In genomic region chrX:1659664-1660461, GRCh38 we compare ENCODE assay signal across 21 cellular contexts. TPM values are rescaled to one million over a fixed set of nuclear protein-coding genes. Genes with fewer than 3 reads are reported as not detected.
DNase-seq lines count a peak whose midpoint lies in the region; ATAC-seq, FAIRE-seq and TF ChIP-seq lines count a peak whose summit lies in the region.
"Had no signal": no experiment of that assay in that cellular context is flagged by ENCODE, and none has a peak within 500 bp of the region (broad histone marks: within the 10 kb centered on the region; RNA-seq: fewer than 3 reads in every experiment).

No MANE protein-coding gene starts in this region.

- peak overlapping the region; percentile 10 for H3K27ac Mint-ChIP-seq in activated CD4-positive, alpha-beta T cell treated with anti-CD3 and anti-CD28 coated beads, Interleukin-2, amount 10 ng/mL, durations not matched to agents 7 days and 5 days
- peak overlapping the region; percentile 6 to 46 (median 34) for H3K27ac Mint-ChIP-seq in IgD-negative memory B cell

- peaks cover 24% of the 10 kb centered on the region for H3K79me2 ChIP-seq in GM12878 (ENCODE audit: control insufficient read depth, insufficient read depth, low read length)

- peak overlapping the region; percentile 92 for H3K4me3 Mint-ChIP-seq in activated CD4-positive, alpha-beta T cell treated with anti-CD3 and anti-CD28 coated beads, Interleukin-2, amount 10 ng/mL, durations not matched to agents 7 days and 5 days
- H3K4me3 Mint-ChIP-seq in IgD-negative memory B cell, result peak overlapping the region in 1 of 4 donors; percentile 22

- CTCF ChIA-PET in activated CD4-positive, alpha-beta T cell treated with anti-CD3 and anti-CD28 coated beads, Interleukin-2, amount 10 ng/mL, durations not matched to agents 7 days and 5 days (lab: Charles Lee), result no interaction called here
- CTCF ChIA-PET in GM12878 (lab: Yijun Ruan, JAX), result no interaction called here

- H4K91ac ChIP-seq in neuronal stem cell (ENCODE audit: low read depth, low read length, poor library complexity), result no peak overlapping the region

- H3K4me3 ChIP-seq in GM12878, result peak overlapping the region; percentile 48
- no peak overlapping the region for H3K4me3 ChIP-seq in neuronal stem cell (ENCODE audit: low read length in 2 of 2)
- H3K4me3 ChIP-seq: A549, cardiac muscle cell, ovary, thyroid gland had no signal

- SMC1A ChIA-PET in GM12878 (lab: Charles Lee; ENCODE audit: uncharacterized antibody, unreplicated experiment), result no interaction called here

- no peak for TF ChIP-seq CTCF in GM12878 (IDR thresholded peaks at IDR 0.05 in 2 of 3, conservative IDR thresholded peaks at IDR 0.05 in 1 of 3; ENCODE audit: control insufficient read depth in 2 of 3, extremely low read depth in 1 of 3, insufficient read depth in 1 of 3, low read depth in 3 of 3, low read length in 3 of 3)

- peak overlapping the region; percentile 32 for H2BK15ac ChIP-seq in neuronal stem cell (ENCODE audit: low read length)

- no peaks in the 10 kb centered on the region for H3K27me3 Mint-ChIP-seq in activated CD4-positive, alpha-beta T cell treated with anti-CD3 and anti-CD28 coated beads, Interleukin-2, amount 10 ng/mL, durations not matched to agents 7 days and 5 days
- no peaks in the 10 kb centered on the region for H3K27me3 Mint-ChIP-seq in IgD-negative memory B cell
- H3K27me3 Mint-ChIP-seq: activated naive CD4-positive, alpha-beta T cell treated with anti-CD3 and anti-CD28 coated beads, Interleukin-2, amount 50 U/mL, for 24 hours had no signal

- H3K27ac ChIP-seq in GM12878 (ENCODE audit: control insufficient read depth, insufficient read depth), result no peak overlapping the region
- no peak overlapping the region for H3K27ac ChIP-seq in neuronal stem cell (replicated peaks; ENCODE audit: low read length)
- H3K27ac ChIP-seq: A549, cardiac muscle cell, ovary, RWPE1, thyroid gland had no signal

- 89% methylated on average over 34 of the region's 34 CpGs for WGBS in GM12878 (ENCODE audit: insufficient coverage, insufficient replicate concordance, low lambda C conversion rate, missing lambda C conversion rate)
- no CpG with 5 or more reads among the region's 34 CpGs for WGBS in neuronal stem cell (ENCODE audit: extremely low coverage in 2 of 2, insufficient read length in 2 of 2, insufficient replicate concordance in 1 of 2), 2 donors

- H3K4ac ChIP-seq in neuronal stem cell (ENCODE audit: low read length), result no peak overlapping the region

- no peak overlapping the region for H2AFZ ChIP-seq in GM12878 (ENCODE audit: control insufficient read depth, low read depth, low read length)
- H2AFZ ChIP-seq in neuronal stem cell (ENCODE audit: low read length), result no peak overlapping the region

- H3K36me3 ChIP-seq in GM12878 (ENCODE audit: control insufficient read depth in 2 of 2, insufficient read depth in 2 of 2, low read length in 1 of 2) (no peaks in the 10 kb centered on the region; a peak in 1 of 4 replicates), neuronal stem cell (replicated peaks in 1 of 2; ENCODE audit: control insufficient read depth in 2 of 2, insufficient read depth in 2 of 2, low read length in 2 of 2) (no peaks in the 10 kb centered on the region)
- H3K36me3 ChIP-seq: cardiac muscle cell, ovary, thyroid gland had no signal

- H2BK12ac ChIP-seq in neuronal stem cell (ENCODE audit: low read length), result peak overlapping the region; percentile 63

- H3K4me2 ChIP-seq in GM12878 (ENCODE audit: control insufficient read depth, insufficient read depth) (peak overlapping the region; percentile 53), neuronal stem cell (ENCODE audit: insufficient read depth, low read length, poor library complexity, severe bottlenecking) (no peak overlapping the region)
- H3K4me2 ChIP-seq: A549 had no signal

- H3K4me1 ChIP-seq in GM12878 (ENCODE audit: control insufficient read depth, insufficient read depth, low read length), result peaks cover 9% of the 10 kb centered on the region
- H3K4me1 ChIP-seq in neuronal stem cell (ENCODE audit: control insufficient read depth in 2 of 2, insufficient read depth in 1 of 2, low read depth in 1 of 2, low read length in 2 of 2), result peaks cover 6 to 8% of the 10 kb centered on the region in 2 donors
- H3K4me1 ChIP-seq: thyroid gland had no signal

- H2AK5ac ChIP-seq in neuronal stem cell (ENCODE audit: low read depth, low read length), result peak overlapping the region; percentile 59

- H3K9ac ChIP-seq in GM12878 (ENCODE audit: control insufficient read depth, insufficient read depth, low read length), result no peak overlapping the region
- peak overlapping the region; percentile 64 for H3K9ac ChIP-seq in neuronal stem cell (ENCODE audit: low read depth, low read length, poor library complexity)

- TF ChIP-seq POLR2A in GM12878 (IDR thresholded peaks at IDR 0.05; ENCODE audit: low read depth, low read length), result no peak

- no peak for TF ChIP-seq RAD21 in GM12878 (IDR thresholded peaks at IDR 0.05; ENCODE audit: insufficient read depth, low read depth, low read length)

- ATAC-seq in GM12878, result no peak
- ATAC-seq: A549, left cardiac atrium had no signal

- peaks cover 33% of the 10 kb centered on the region for H3K36me3 Mint-ChIP-seq in activated CD4-positive, alpha-beta T cell treated with anti-CD3 and anti-CD28 coated beads, Interleukin-2, amount 10 ng/mL, durations not matched to agents 7 days and 5 days (ENCODE audit: low read depth)
- peaks cover 2% of the 10 kb centered on the region for H3K36me3 Mint-ChIP-seq in IgD-negative memory B cell

- intact Hi-C loops in GM12878 (cut with micrococcal nuclease; ENCODE audit: unreplicated experiment), result loop anchor here (2.0 to 10.0 kb wide), 3 partner anchors 515 to 1035 kb away; partner anchors contain the start of gene CD99

- no peak overlapping the region for H2BK5ac ChIP-seq in neuronal stem cell (ENCODE audit: low read length)

- no peaks in the 10 kb centered on the region for H3K27me3 ChIP-seq in GM12878 (replicated peaks in 1 of 2; ENCODE audit: control insufficient read depth in 2 of 2, insufficient read depth in 2 of 2, low read length in 1 of 2)
- no peaks in the 10 kb centered on the region for H3K27me3 ChIP-seq in neuronal stem cell (ENCODE audit: control insufficient read depth in 3 of 3, insufficient read depth in 3 of 3, low read depth in 1 of 3, low read length in 3 of 3)
- H3K27me3 ChIP-seq: cardiac muscle cell, ovary, thyroid gland had no signal

- H4K20me1 ChIP-seq in GM12878 (ENCODE audit: control insufficient read depth, insufficient read depth), result no peaks in the 10 kb centered on the region

- BruUV-seq in GM12878 (replicated peaks; lab: Mats Ljungman, UMichigan), result no TSS peak

- H4K8ac ChIP-seq in neuronal stem cell (ENCODE audit: low read depth, low read length), result no peak overlapping the region

- peaks cover 1% of the 10 kb centered on the region for H3K79me1 ChIP-seq in neuronal stem cell (ENCODE audit: low read depth, low read length)

- H3K9me3 ChIP-seq in GM12878 (replicated peaks; ENCODE audit: control insufficient read depth, insufficient read depth, low read length), result no peaks in the 10 kb centered on the region; the same call in 2 of the 3 replicates
- peaks cover 0 to 2% of the 10 kb centered on the region in 2 donors for H3K9me3 ChIP-seq in neuronal stem cell (replicated peaks in 1 of 2; ENCODE audit: control insufficient read depth in 2 of 2, insufficient read depth in 1 of 2, low read depth in 1 of 2, low read length in 2 of 2)
- H3K9me3 ChIP-seq: A549, ovary, thyroid gland had no signal

- DNase-seq in activated CD4-positive, alpha-beta T cell treated with anti-CD3 and anti-CD28 coated beads, Interleukin-2, amount 10 ng/mL, durations not matched to agents 7 days and 5 days, result no peak
- DNase-seq in activated CD4-positive, alpha-beta T cell treated with anti-CD3 and anti-CD28 coated beads for 1 hour, result no peak
- DNase-seq in GM12878 (ENCODE audit: low read depth, low spot score) (no peak), neuronal stem cell (ENCODE audit: low spot score) (no peak), DMS 273 (lab: John Stamatoyannopoulos, UW; ENCODE audit: unreplicated experiment) (no peak), retina (no peak), COR-L47 (lab: John Stamatoyannopoulos, UW) (no peak)
- DNase-seq: hippocampal formation; left cardiac atrium; NCI-H1048; NCI-H774; ovary; stimulated activated CD4-positive, alpha-beta T cell treated with anti-CD3 and anti-CD28 coated beads, Interleukin-4, amount 100 ng/mL, for 24 hours; thyroid gland had no signal

- RAD21 ChIA-PET in GM12878 (lab: Charles Lee; ENCODE audit: unreplicated experiment), result no interaction called here

- POLR2A ChIA-PET in activated CD4-positive, alpha-beta T cell treated with anti-CD3 and anti-CD28 coated beads, Interleukin-2, amount 10 ng/mL, durations not matched to agents 7 days and 5 days (lab: Charles Lee), result no interaction called here
- POLR2A ChIA-PET in GM12878 (lab: Charles Lee), result no interaction called here

- no peak overlapping the region for H2BK120ac ChIP-seq in neuronal stem cell (ENCODE audit: low read depth, low read length)

- H3K23ac ChIP-seq in neuronal stem cell (ENCODE audit: low read depth, low read length, poor library complexity), result no peak overlapping the region

- H3K14ac ChIP-seq in neuronal stem cell (ENCODE audit: low read length), result no peak overlapping the region

- in situ Hi-C loops in GM12878 (cut with MboI), result loop anchor here (5.0 to 10.0 kb wide), 2 partner anchors 845 to 947 kb away; partner anchors contain the start of genes DHRSX and ZBED1

- FAIRE-seq in GM12878 (lab: Jason Lieb, UNC), result no peak
- FAIRE-seq: A549, G401.6, GM19239 had no signal

- H3K18ac ChIP-seq in neuronal stem cell (ENCODE audit: low read length), result peak overlapping the region; percentile 22

- peaks cover 50% of the 10 kb centered on the region for H3K4me1 Mint-ChIP-seq in activated CD4-positive, alpha-beta T cell treated with anti-CD3 and anti-CD28 coated beads, Interleukin-2, amount 10 ng/mL, durations not matched to agents 7 days and 5 days
- peaks cover 26 to 33% (median 27%) of the 10 kb centered on the region in 3 donors for H3K4me1 Mint-ChIP-seq in IgD-negative memory B cell

- H3K9me3 Mint-ChIP-seq in activated CD4-positive, alpha-beta T cell treated with anti-CD3 and anti-CD28 coated beads, Interleukin-2, amount 10 ng/mL, durations not matched to agents 7 days and 5 days, result no peaks in the 10 kb centered on the region
- H3K9me3 Mint-ChIP-seq in IgD-negative memory B cell, result no peaks in the 10 kb centered on the region
- H3K9me3 Mint-ChIP-seq: activated naive CD4-positive, alpha-beta T cell treated with anti-CD3 and anti-CD28 coated beads, Interleukin-2, amount 50 U/mL, for 24 hours had no signal

- no peak for TF ChIP-seq EP300 in GM12878 (IDR thresholded peaks at IDR 0.05; ENCODE audit: borderline replicate concordance in 1 of 2, control insufficient read depth in 1 of 2, low read depth in 2 of 2, low read length in 2 of 2)

RNA-seq across cellular contexts. Expression of gene ASMT, which starts 45.0 kb away (rescaled TPM):
- not detected for total RNA-seq in activated CD4-positive, alpha-beta T cell treated with anti-CD3 and anti-CD28 coated beads, Interleukin-2, amount 10 ng/mL, durations not matched to agents 7 days and 5 days
- polyA plus RNA-seq in IgD-negative memory B cell (1.8 TPM), GM12878 (2011; rRNA removed) (not detected in 2 replicates), GM12878 (2014; fragmentation: Illumina TruSeq; extraction: Trizol) (0.29 TPM in 1 of 2 replicates, not detected in the other), GM12878 (2014; fragmentation: Nextera tagmentation; extraction: Ambion mirVana) (under 1 TPM in 1 of 2 experiments, not detected in 1; 0.18 TPM), GM12878 (2014; rRNA removed) (0.09 TPM in 1 of 2 replicates, not detected in the other), GM12878 (2016; fragmentation: Nextera tagmentation; extraction: Ambion mirVana) (not detected)
- not detected in 2 replicates for total RNA-seq in GM12878 (2013; cell fraction: nucleolus; rRNA removed)
- total RNA-seq in GM12878 (2014; rRNA removed) (not detected in 2 replicates), GM12878 (2014; rRNA removed; fragmentation: Illumina TruSeq; extraction: Trizol) (not detected in 2 replicates), GM12878 (2021) (not detected in 2 replicates)
- 0.77 TPM for polyA plus RNA-seq in GM12878 (2011; ENCODE audit: low read depth)
- 0.10 and 0.20 TPM in 2 replicates for polyA plus RNA-seq in GM12878 (2011; cell fraction: cytosol; rRNA removed)
- 0.18 TPM in 1 of 2 replicates, not detected in the other for polyA plus RNA-seq in GM12878 (2011; cell fraction: nucleus; rRNA removed)
- polyA plus RNA-seq in GM12878 (2012), result 0.45 and 1.1 TPM in 2 replicates
- not detected in 2 replicates for polyA minus RNA-seq in GM12878 (2011; rRNA and poly(A)+ RNA removed)
- polyA minus RNA-seq in GM12878 (2011; cell fraction: cytosol; rRNA and poly(A)+ RNA removed), result not detected in 2 replicates
- polyA minus RNA-seq in GM12878 (2011; cell fraction: nucleus; rRNA and poly(A)+ RNA removed), result not detected in 2 replicates
- not detected for polyA plus RNA-seq in neuronal stem cell (2013, experiment 1 of 2)
- 0.06 TPM for polyA plus RNA-seq in neuronal stem cell (2013, experiment 2 of 2)
- total RNA-seq: cardiac muscle cell, thyroid gland had no signal
- polyA plus RNA-seq: cardiac muscle cell had no signal
